In genomic region chr3:157436583-157437300, GRCh38 we compare ENCODE assay signal across 9 cellular contexts. TPM values are rescaled to one million over a fixed set of nuclear protein-coding genes. Genes with fewer than 3 reads are reported as not detected.
DNase-seq lines count a peak whose midpoint lies in the region; ATAC-seq and TF ChIP-seq lines count a peak whose summit lies in the region.
"Had no signal": no experiment of that assay in that cellular context is flagged by ENCODE, and none has a peak within 500 bp of the region (broad histone marks: within the 10 kb centered on the region; RNA-seq: fewer than 3 reads in every experiment).

Gene PTX3, plus strand, starts transcription at chr3:157436850. Its CDS starts 84 bp downstream, at chr3:157436934.

- intact Hi-C loops in left ventricle myocardium inferior (cut with micrococcal nuclease) (no loop called here), psoas muscle (cut with DNase I) (no loop called here)
- intact Hi-C loops in CD4-positive, alpha-beta memory T cell (cut with micrococcal nuclease), result no loop called here

- peaks cover 36% of the 10 kb centered on the region for H3K27me3 Mint-ChIP-seq in activated naive CD8-positive, alpha-beta T cell treated with anti-CD3 and anti-CD28 coated beads, Interleukin-2, amount 50 U/mL, for 24 hours
- peaks cover 15 to 19% of the 10 kb centered on the region in 2 donors for H3K27me3 Mint-ChIP-seq in CD4-positive, alpha-beta memory T cell

- CTCF ChIA-PET in CD4-positive, alpha-beta memory T cell (lab: Charles Lee; ENCODE audit: partially characterized antibody), result no interaction called here

- 10 to 12% (median 10%) methylated on average over 17 of the region's 17 CpGs for WGBS in psoas muscle, 3 donors

- TF ChIP-seq CTCF in left ventricle myocardium inferior (IDR thresholded peaks at IDR 0.05; ENCODE audit: borderline replicate concordance), result no peak
- TF ChIP-seq CTCF in psoas muscle (IDR thresholded peaks at IDR 0.05), result no peak

- ATAC-seq in activated naive CD8-positive, alpha-beta T cell treated with anti-CD3 and anti-CD28 coated beads, Interleukin-2, amount 50 U/mL, for 24 hours, result peak; percentile 52
- peak; percentile 30 to 74 (median 52) for ATAC-seq in psoas muscle
- no peak for ATAC-seq in HG02884 (IDR thresholded peaks at IDR 0.05; ENCODE audit: unreplicated experiment)

- H3K27ac Mint-ChIP-seq in activated naive CD8-positive, alpha-beta T cell treated with anti-CD3 and anti-CD28 coated beads, Interleukin-2, amount 50 U/mL, for 24 hours, result no peak within 1 kb of the TSS
- no peak within 1 kb of the TSS for H3K27ac Mint-ChIP-seq in CD4-positive, alpha-beta memory T cell
- H3K27ac Mint-ChIP-seq: IgD-negative memory B cell had no signal

- H3K27me3 ChIP-seq in left ventricle myocardium inferior (ENCODE audit: low read depth) (peaks cover 46% of the 10 kb centered on the region), psoas muscle (ENCODE audit: insufficient read depth in 3 of 3, low read length in 2 of 3) (no peaks in the 10 kb centered on the region)
- no peaks in the 10 kb centered on the region for H3K27me3 ChIP-seq in CD4-positive, alpha-beta memory T cell (ENCODE audit: insufficient read depth, low read length)

- H3K4me3 ChIP-seq in left ventricle myocardium inferior (peak within 1 kb of the TSS; percentile 68), psoas muscle (peak within 1 kb of the TSS; percentile 75)
- no peak within 1 kb of the TSS for H3K4me3 ChIP-seq in CD4-positive, alpha-beta memory T cell (ENCODE audit: low read length in 2 of 2)

- H3K9me3 ChIP-seq in left ventricle myocardium inferior (replicated peaks) (peaks cover 5% of the 10 kb centered on the region), psoas muscle (no peaks in the 10 kb centered on the region)
- H3K9me3 ChIP-seq in CD4-positive, alpha-beta memory T cell (ENCODE audit: control insufficient read depth in 1 of 2, low read length in 2 of 2), result no peaks in the 10 kb centered on the region

- H3K27ac ChIP-seq in left ventricle myocardium inferior (replicated peaks) (no peak within 1 kb of the TSS), psoas muscle (no peak within 1 kb of the TSS)
- no peak within 1 kb of the TSS for H3K27ac ChIP-seq in CD4-positive, alpha-beta memory T cell (ENCODE audit: low read depth, low read length)

- H3K4me1 Mint-ChIP-seq in activated naive CD8-positive, alpha-beta T cell treated with anti-CD3 and anti-CD28 coated beads, Interleukin-2, amount 50 U/mL, for 24 hours, result peaks cover 11% of the 10 kb centered on the region
- peaks cover 0 to 6% (median 3%) of the 10 kb centered on the region in 4 donors for H3K4me1 Mint-ChIP-seq in CD4-positive, alpha-beta memory T cell

- H3K9me3 Mint-ChIP-seq in activated naive CD8-positive, alpha-beta T cell treated with anti-CD3 and anti-CD28 coated beads, Interleukin-2, amount 50 U/mL, for 24 hours, result no peaks in the 10 kb centered on the region
- peaks cover 0 to 3% (median 0%) of the 10 kb centered on the region in 8 donors for H3K9me3 Mint-ChIP-seq in CD4-positive, alpha-beta memory T cell

- H3K4me1 ChIP-seq in left ventricle myocardium inferior (peaks cover 21% of the 10 kb centered on the region), psoas muscle (peaks cover 9% of the 10 kb centered on the region)
- H3K4me1 ChIP-seq in CD4-positive, alpha-beta memory T cell (ENCODE audit: insufficient read depth, low read length), result no peaks in the 10 kb centered on the region

- H3K36me3 ChIP-seq in left ventricle myocardium inferior, result no peaks in the 10 kb centered on the region
- no peaks in the 10 kb centered on the region for H3K36me3 ChIP-seq in psoas muscle (ENCODE audit: insufficient read depth in 1 of 2, low read depth in 1 of 2)
- no peaks in the 10 kb centered on the region for H3K36me3 ChIP-seq in CD4-positive, alpha-beta memory T cell (ENCODE audit: insufficient read depth, low read length)

- H3K4me3 Mint-ChIP-seq in activated naive CD8-positive, alpha-beta T cell treated with anti-CD3 and anti-CD28 coated beads, Interleukin-2, amount 50 U/mL, for 24 hours, result peak within 1 kb of the TSS; percentile 61
- peak within 1 kb of the TSS in 3 of 8 donors; percentile 4 to 30 (median 19) for H3K4me3 Mint-ChIP-seq in CD4-positive, alpha-beta memory T cell

- POLR2A ChIA-PET in CD4-positive, alpha-beta memory T cell (lab: Charles Lee; ENCODE audit: partially characterized antibody), result no interaction called here

- peak; percentile 11 for DNase-seq in CMK (ENCODE audit: low read depth)
- peak; percentile 12 for DNase-seq in HuH-7.5 (ENCODE audit: low spot score)
- DNase-seq in activated naive CD8-positive, alpha-beta T cell treated with anti-CD3 and anti-CD28 coated beads, Interleukin-2, amount 50 U/mL, for 24 hours, result peak; percentile 16
- peak; percentile 21 for DNase-seq in left ventricle myocardium inferior
- peak in 1 of 2 donors; percentile 39 for DNase-seq in psoas muscle
- no peak for DNase-seq in CD4-positive, alpha-beta memory T cell
- no peak for DNase-seq in activated CD4-positive, alpha-beta T cell treated with anti-CD3 and anti-CD28 coated beads for 4 hours

- no peaks in the 10 kb centered on the region for H3K36me3 Mint-ChIP-seq in activated naive CD8-positive, alpha-beta T cell treated with anti-CD3 and anti-CD28 coated beads, Interleukin-2, amount 50 U/mL, for 24 hours (ENCODE audit: low read depth)
- no peaks in the 10 kb centered on the region for H3K36me3 Mint-ChIP-seq in CD4-positive, alpha-beta memory T cell
- H3K36me3 Mint-ChIP-seq: IgD-negative memory B cell had no signal

RNA-seq across cellular contexts. Expression of gene PTX3, which starts in this region (rescaled TPM):
- total RNA-seq in left ventricle myocardium inferior (0.52 TPM), psoas muscle (10 to 100 TPM in 2 of 4 donors, under 1 TPM in 2; 0.19 to 21.8 (median 8.0) TPM)
- polyA plus RNA-seq in psoas muscle, result 10 to 100 TPM in 1 of 3 donors, under 1 TPM in 2; 0.22 to 13.2 (median 0.58) TPM
- under 1 TPM; 0.22 to 0.23 TPM for total RNA-seq in CD4-positive, alpha-beta memory T cell
- polyA plus RNA-seq in CD4-positive, alpha-beta memory T cell, result not detected
- polyA plus RNA-seq: IgD-negative memory B cell had no signal

Comparison
In these comparisons a context has a peak if more than half of its experiments do, and no peak if none do; other contexts are left out.
1. Peak in DNase-seq and H3K4me3 ChIP-seq in left ventricle myocardium inferior; RNA of the gene not detected or under 1 TPM.
2. DNase-seq: peak in CMK (single experiment), HuH-7.5 (single experiment) and activated naive CD8-positive, alpha-beta T cell treated with anti-CD3 and anti-CD28 coated beads, Interleukin-2, amount 50 U/mL, for 24 hours (single experiment); none in CD4-positive, alpha-beta memory T cell (0 of 5) and activated CD4-positive, alpha-beta T cell treated with anti-CD3 and anti-CD28 coated beads for 4 hours (0 of 2).